In the genomic region with DNA sequence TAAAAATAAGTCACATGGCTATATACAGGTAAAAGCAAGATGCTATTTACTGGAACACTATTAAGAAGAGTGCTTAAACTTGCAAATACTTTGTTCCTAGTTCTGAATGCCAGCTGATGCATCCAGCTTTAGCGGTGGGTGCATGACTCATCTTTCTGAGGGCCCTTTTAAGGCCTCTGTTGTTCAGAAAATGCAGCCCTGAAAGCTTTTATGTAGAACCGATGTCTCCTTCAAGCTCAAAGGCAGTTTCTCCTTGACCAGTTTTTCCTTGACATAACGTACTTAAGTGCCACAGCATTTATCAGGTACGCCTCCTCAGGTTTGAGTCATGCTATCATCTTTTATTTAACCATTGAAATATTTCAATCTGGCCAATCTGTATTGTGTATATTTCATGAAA, we compare ENCODE assay signal across 13 cellular contexts.
A peak's percentile ranks its signal among the peaks of the same experiment; 100 is the strongest.
DNase-seq lines count a peak whose midpoint lies in the region; ATAC-seq, FAIRE-seq and TF ChIP-seq lines count a peak whose summit lies in the region.
"Had no signal": no experiment of that assay in that cellular context is flagged by ENCODE, and none has a peak within 500 bp of the region (broad histone marks: within the 10 kb centered on the region; RNA-seq: fewer than 3 reads in every experiment).

No MANE protein-coding gene starts in this region.

- 8 to 17% methylated on average over 1 to 2 of the region's 4 CpGs for WGBS in mesodermal cell (ENCODE audit: insufficient coverage in 2 of 2), 2 experiments
- WGBS in endodermal cell (ENCODE audit: insufficient coverage in 1 of 2, insufficient read length in 1 of 2), 2 experiments = 50 to 57% methylated on average over 2 to 4 of the region's 4 CpGs

- H2AFZ ChIP-seq in Loucy (ENCODE audit: low read length) = peak overlapping the region; percentile 50

- peaks cover 8% of the 10 kb centered on the region for H3K4me1 ChIP-seq in Loucy (ENCODE audit: insufficient read depth, low read length, poor library complexity, severe bottlenecking)
- peaks cover 12% of the 10 kb centered on the region for H3K4me1 ChIP-seq in mesodermal cell (ENCODE audit: control insufficient read depth, insufficient read depth, low read length, poor library complexity, severe bottlenecking)
- no peaks in the 10 kb centered on the region for H3K4me1 ChIP-seq in endodermal cell (ENCODE audit: control insufficient read depth, insufficient read depth, low read length)
- H3K4me1 ChIP-seq: uterus had no signal

- H3K9ac ChIP-seq in Loucy (ENCODE audit: low read depth, low read length, poor library complexity, severe bottlenecking) = no peak overlapping the region
- H3K9ac ChIP-seq in endodermal cell (ENCODE audit: extremely low read depth, low read length, poor library complexity, severe bottlenecking) = no peak overlapping the region

- no peaks in the 10 kb centered on the region for H3K9me2 ChIP-seq in Loucy (replicated peaks; ENCODE audit: low read depth, low read length)

- no peaks in the 10 kb centered on the region for H3K36me3 Mint-ChIP-seq in endodermal cell (ENCODE audit: low read depth)
- H3K36me3 Mint-ChIP-seq: activated naive CD4-positive, alpha-beta T cell treated with anti-CD3 and anti-CD28 coated beads, Interleukin-2, amount 50 U/mL, for 24 hours had no signal

- no peaks in the 10 kb centered on the region for H3K27me3 Mint-ChIP-seq in stimulated activated naive CD8-positive, alpha-beta T cell treated with anti-CD3 and anti-CD28 coated beads, Interleukin-15, amount 100 ng/mL, for 72 hours
- H3K27me3 Mint-ChIP-seq in endodermal cell (ENCODE audit: insufficient read depth) = no peaks in the 10 kb centered on the region
- H3K27me3 Mint-ChIP-seq: activated naive CD4-positive, alpha-beta T cell treated with anti-CD3 and anti-CD28 coated beads, Interleukin-2, amount 50 U/mL, for 24 hours had no signal

- H3F3A ChIP-seq in Loucy (ENCODE audit: low read depth) = no peaks in the 10 kb centered on the region; the same call in 1 of the 2 replicates

- H3K9me3 Mint-ChIP-seq in stimulated activated naive CD8-positive, alpha-beta T cell treated with anti-CD3 and anti-CD28 coated beads, Interleukin-15, amount 100 ng/mL, for 72 hours = peaks cover 0 to 11% of the 10 kb centered on the region in 2 donors
- H3K9me3 Mint-ChIP-seq in endodermal cell = no peaks in the 10 kb centered on the region
- H3K9me3 Mint-ChIP-seq: activated naive CD4-positive, alpha-beta T cell treated with anti-CD3 and anti-CD28 coated beads, Interleukin-2, amount 50 U/mL, for 24 hours had no signal

- H3K4me2 ChIP-seq in Loucy (ENCODE audit: low read depth, low read length, poor library complexity, severe bottlenecking) = peak overlapping the region; percentile 1

- no peak overlapping the region for H3K27ac Mint-ChIP-seq in stimulated activated naive CD8-positive, alpha-beta T cell treated with anti-CD3 and anti-CD28 coated beads, Interleukin-15, amount 100 ng/mL, for 72 hours
- no peak overlapping the region for H3K27ac Mint-ChIP-seq in endodermal cell
- H3K27ac Mint-ChIP-seq: activated naive CD4-positive, alpha-beta T cell treated with anti-CD3 and anti-CD28 coated beads, Interleukin-2, amount 50 U/mL, for 24 hours had no signal

- no peaks in the 10 kb centered on the region for H3K4me1 Mint-ChIP-seq in stimulated activated naive CD8-positive, alpha-beta T cell treated with anti-CD3 and anti-CD28 coated beads, Interleukin-15, amount 100 ng/mL, for 72 hours
- H3K4me1 Mint-ChIP-seq in endodermal cell = peaks cover 11% of the 10 kb centered on the region
- H3K4me1 Mint-ChIP-seq: activated naive CD4-positive, alpha-beta T cell treated with anti-CD3 and anti-CD28 coated beads, Interleukin-2, amount 50 U/mL, for 24 hours had no signal

- no peak for ATAC-seq in stimulated activated naive CD8-positive, alpha-beta T cell treated with anti-CD3 and anti-CD28 coated beads, Interleukin-15, amount 100 ng/mL, for 72 hours
- ATAC-seq: HepG2 had no signal

- no peaks in the 10 kb centered on the region for H3K79me2 ChIP-seq in Loucy (ENCODE audit: insufficient read depth, low read length)

- H4K20me1 ChIP-seq in Loucy (ENCODE audit: insufficient read depth, low read length, poor library complexity, severe bottlenecking) = no peaks in the 10 kb centered on the region

- H3K9me3 ChIP-seq in Loucy (ENCODE audit: insufficient read depth, low read depth, low read length) (no peaks in the 10 kb centered on the region), mesodermal cell (ENCODE audit: control insufficient read depth, low read length) (no peaks in the 10 kb centered on the region), endodermal cell (ENCODE audit: control insufficient read depth, low read length) (no peaks in the 10 kb centered on the region)
- H3K9me3 ChIP-seq: uterus had no signal

- H3K4me3 Mint-ChIP-seq in stimulated activated naive CD8-positive, alpha-beta T cell treated with anti-CD3 and anti-CD28 coated beads, Interleukin-15, amount 100 ng/mL, for 72 hours = no peak overlapping the region
- H3K4me3 Mint-ChIP-seq in endodermal cell = no peak overlapping the region
- H3K4me3 Mint-ChIP-seq: activated naive CD4-positive, alpha-beta T cell treated with anti-CD3 and anti-CD28 coated beads, Interleukin-2, amount 50 U/mL, for 24 hours had no signal

- no peak for FAIRE-seq in bronchial epithelial cell (lab: Jason Lieb, UNC)
- FAIRE-seq: HepG2 had no signal

- no peak overlapping the region for H3K4me3 ChIP-seq in Loucy (ENCODE audit: low read length, poor library complexity, severe bottlenecking)
- H3K4me3 ChIP-seq in bronchial epithelial cell (ENCODE audit: low read depth, low read length) = no peak overlapping the region
- H3K4me3 ChIP-seq in mesodermal cell (ENCODE audit: extremely low read depth, insufficient read depth, low read length, poor library complexity, severe bottlenecking) = no peak overlapping the region
- H3K4me3 ChIP-seq in endodermal cell (ENCODE audit: low read length) = no peak overlapping the region
- H3K4me3 ChIP-seq: uterus had no signal

- TF ChIP-seq CTCF in Loucy (conservative IDR thresholded peaks at IDR 0.05; ENCODE audit: low read length) = no peak
- no peak for TF ChIP-seq CTCF in bronchial epithelial cell (IDR thresholded peaks at IDR 0.05; ENCODE audit: insufficient read depth, low read length, severe bottlenecking)
- TF ChIP-seq CTCF in endodermal cell (conservative IDR thresholded peaks at IDR 0.05) = no peak

- H3K27me3 ChIP-seq in Loucy (ENCODE audit: insufficient read depth, low read length, poor library complexity, severe bottlenecking) (no peaks in the 10 kb centered on the region), bronchial epithelial cell (ENCODE audit: control insufficient read depth, insufficient read depth, low read length) (no peaks in the 10 kb centered on the region), endodermal cell (ENCODE audit: control insufficient read depth, insufficient read depth, low read length, poor library complexity, severe bottlenecking) (no peaks in the 10 kb centered on the region)
- H3K27me3 ChIP-seq: uterus had no signal

- H3K36me3 ChIP-seq in Loucy (ENCODE audit: insufficient read depth, low read length) (no peaks in the 10 kb centered on the region), bronchial epithelial cell (ENCODE audit: control insufficient read depth, insufficient read depth, low read length) (no peaks in the 10 kb centered on the region), mesodermal cell (ENCODE audit: control insufficient read depth, insufficient read depth, low read length) (no peaks in the 10 kb centered on the region), endodermal cell (ENCODE audit: control insufficient read depth, insufficient read depth, low read length) (no peaks in the 10 kb centered on the region)
- H3K36me3 ChIP-seq: uterus had no signal

- H3K27ac ChIP-seq in mesodermal cell (ENCODE audit: low read depth, low read length, severe bottlenecking) (peak overlapping the region; percentile 86), endodermal cell (ENCODE audit: low read depth, low read length) (no peak overlapping the region)
- H3K27ac ChIP-seq: uterus, VCaP had no signal

- DNase-seq in DMS53 (lab: John Stamatoyannopoulos, UW) (peak; percentile 76), bronchial epithelial cell (ENCODE audit: low read depth) (peak; percentile 34), OCI-M1 (lab: John Stamatoyannopoulos, UW) (no peak), NCI-H2227 (lab: John Stamatoyannopoulos, UW; ENCODE audit: unreplicated experiment) (no peak), endodermal cell (no peak)
- DNase-seq in stimulated activated naive CD8-positive, alpha-beta T cell treated with anti-CD3 and anti-CD28 coated beads, Interleukin-15, amount 100 ng/mL, for 72 hours = no peak
- DNase-seq: stimulated activated CD4-positive, alpha-beta T cell treated with anti-CD3 and anti-CD28 coated beads, Interleukin-2, amount 100 ng/mL, for 48 hours; uterus had no signal

Comparison
In these comparisons a context has a peak if more than half of its experiments do, and no peak if none do; other contexts are left out.
1. DNase-seq: peak in DMS53 (single experiment) and bronchial epithelial cell (single experiment); none in OCI-M1 (single experiment), stimulated activated naive CD8-positive, alpha-beta T cell treated with anti-CD3 and anti-CD28 coated beads, Interleukin-15, amount 100 ng/mL, for 72 hours (0 of 2), NCI-H2227 (single experiment) and endodermal cell (single experiment).